Comparison of ENCODE assay signal across 1 cellular context in the genomic region with DNA sequence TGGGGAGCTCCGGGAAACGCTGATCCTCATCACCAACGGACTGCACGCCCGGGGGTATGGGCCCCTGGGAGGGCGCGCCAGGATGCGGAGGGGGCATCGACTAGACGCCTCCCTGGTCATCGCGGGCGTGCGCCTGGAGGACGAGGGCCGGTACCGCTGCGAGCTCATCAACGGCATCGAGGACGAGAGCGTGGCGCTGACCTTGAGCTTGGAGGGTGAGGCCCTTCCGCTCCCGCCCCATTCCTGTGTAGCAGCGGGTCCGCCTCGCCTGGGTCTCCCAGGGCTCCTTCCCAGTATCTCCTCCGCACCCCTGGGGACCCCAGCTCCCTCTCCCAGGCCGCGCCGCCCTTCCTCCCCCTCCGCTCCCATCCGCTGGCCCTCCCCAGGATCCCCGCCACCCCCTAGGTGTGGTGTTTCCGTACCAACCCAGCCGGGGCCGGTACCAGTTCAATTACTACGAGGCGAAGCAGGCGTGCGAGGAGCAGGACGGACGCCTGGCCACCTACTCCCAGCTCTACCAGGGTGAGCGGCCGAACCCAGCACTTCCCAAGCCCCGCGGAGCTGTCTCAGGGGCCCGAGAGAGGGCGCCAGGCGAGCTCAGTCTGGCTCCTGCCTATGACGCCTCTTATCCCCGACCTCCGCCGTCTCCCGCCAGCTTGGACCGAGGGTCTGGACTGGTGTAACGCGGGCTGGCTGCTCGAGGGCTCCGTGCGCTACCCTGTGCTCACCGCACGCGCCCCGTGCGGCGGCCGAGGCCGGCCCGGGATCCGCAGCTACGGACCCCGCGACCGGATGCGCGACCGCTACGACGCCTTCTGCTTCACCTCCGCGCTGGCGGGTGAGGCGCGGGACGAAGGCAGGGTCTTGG.
A peak's percentile ranks its signal among the peaks of the same experiment; 100 is the strongest.
TF ChIP-seq lines count a peak whose summit lies in the region.

No MANE protein-coding gene starts in this region.

TF ChIP-seq in endothelial cell of umbilical vein, 7 proteins besides CTCF, POLR2A, EP300 and RAD21:
- TF ChIP-seq POLR2AphosphoS5 (IDR thresholded peaks at IDR 0.05; ENCODE audit: insufficient read depth, low read depth, low read length), result no peak
- TF ChIP-seq FOS (IDR thresholded peaks at IDR 0.05; ENCODE audit: borderline replicate concordance, insufficient read depth, low read length), result no peak
- peak; percentile 93 for TF ChIP-seq EZH2 (IDR thresholded peaks at IDR 0.05; ENCODE audit: borderline replicate concordance, low read depth, low read length, severe bottlenecking)
- no peak for TF ChIP-seq JUN (IDR thresholded peaks at IDR 0.05; ENCODE audit: borderline replicate concordance, insufficient read depth, insufficient read length, low read depth)
